9 cellular contexts compared by ENCODE assay signal in genomic region chr5:87410941-87411340, GRCh38. TPM values are rescaled to one million over a fixed set of nuclear protein-coding genes. Genes with fewer than 3 reads are reported as not detected.
DNase-seq lines count a peak whose midpoint lies in the region; ATAC-seq and TF ChIP-seq lines count a peak whose summit lies in the region.
"Had no signal": no experiment of that assay in that cellular context is flagged by ENCODE, and none has a peak within 500 bp of the region (broad histone marks: within the 10 kb centered on the region; RNA-seq: fewer than 3 reads in every experiment).

No MANE protein-coding gene starts in this region.

- no peaks in the 10 kb centered on the region for H4K20me1 ChIP-seq in neural cell (ENCODE audit: insufficient read depth)

- TF ChIP-seq RAD21 in neural cell (conservative IDR thresholded peaks at IDR 0.05): no peak

- H3K9me2 ChIP-seq in neural cell (ENCODE audit: insufficient read depth, low read length): no peaks in the 10 kb centered on the region

- intact Hi-C loops in Calu3 (cut with micrococcal nuclease; ENCODE audit: unreplicated experiment): no loop called here

- no TSS peak for BruUV-seq in Calu3 (replicated peaks; lab: Mats Ljungman, UMichigan)

- CTCF ChIA-PET in Calu3 (lab: Charles Lee): no interaction called here

- H3F3A ChIP-seq in neural cell (ENCODE audit: insufficient read depth, low read length, poor library complexity, severe bottlenecking): no peaks in the 10 kb centered on the region

- H3K4me3 Mint-ChIP-seq in Calu3 (ENCODE audit: low read depth, unreplicated experiment) (peak overlapping the region; percentile 89), chondrocyte (ENCODE audit: unreplicated experiment) (peak overlapping the region; percentile 88)

- no peak overlapping the region for H3K9ac ChIP-seq in neural cell (ENCODE audit: low read length)

- H3K27me3 Mint-ChIP-seq in Calu3 (ENCODE audit: unreplicated experiment) (no peaks in the 10 kb centered on the region), chondrocyte (ENCODE audit: low read depth) (no peaks in the 10 kb centered on the region)

- peak overlapping the region; percentile 74 for H3K27ac Mint-ChIP-seq in Calu3 (ENCODE audit: unreplicated experiment)
- peak overlapping the region; percentile 64 for H3K27ac Mint-ChIP-seq in chondrocyte (ENCODE audit: unreplicated experiment)

- no peaks in the 10 kb centered on the region for H3K9me3 Mint-ChIP-seq in Calu3 (ENCODE audit: low read depth, unreplicated experiment)
- no peaks in the 10 kb centered on the region for H3K9me3 Mint-ChIP-seq in chondrocyte (ENCODE audit: low read depth)

- TF ChIP-seq EP300 in neural cell (conservative IDR thresholded peaks at IDR 0.05; ENCODE audit: poor library complexity, severe bottlenecking): no peak

- DNase-seq in Calu3 (no peak), MG63 (no peak), chondrocyte (ENCODE audit: low spot score) (no peak), DMS 273 (lab: John Stamatoyannopoulos, UW; ENCODE audit: unreplicated experiment) (no peak), foreskin melanocyte (no peak)
- DNase-seq in stimulated activated CD4-positive, alpha-beta T cell treated with anti-CD3 and anti-CD28 coated beads, Interleukin-15, amount 100 ng/mL, for 24 hours: no peak
- DNase-seq: hypothalamus had no signal

- no peaks in the 10 kb centered on the region for H3K9me3 ChIP-seq in MG63
- no peaks in the 10 kb centered on the region for H3K9me3 ChIP-seq in neural cell (ENCODE audit: low read length)

- peaks cover 41% of the 10 kb centered on the region for H3K4me1 Mint-ChIP-seq in Calu3 (ENCODE audit: low read depth, unreplicated experiment)
- peaks cover 24% of the 10 kb centered on the region for H3K4me1 Mint-ChIP-seq in chondrocyte (ENCODE audit: low read depth)

- TF ChIP-seq CTCF in Calu3 (IDR thresholded peaks at IDR 0.05; ENCODE audit: unreplicated experiment): no peak
- no peak for TF ChIP-seq CTCF in chondrocyte (IDR thresholded peaks at IDR 0.05)
- no peak for TF ChIP-seq CTCF in neural cell (IDR thresholded peaks at IDR 0.05; ENCODE audit: poor library complexity, severe bottlenecking)

- H2AFZ ChIP-seq in neural cell (ENCODE audit: low read depth, low read length): no peak overlapping the region

- peak overlapping the region; percentile 93 for H3K4me2 ChIP-seq in neural cell (ENCODE audit: low read length)

- H3K27ac ChIP-seq in neural cell (ENCODE audit: low read length): no peak overlapping the region

- no peak for ATAC-seq in GM21381 (IDR thresholded peaks at IDR 0.05; ENCODE audit: unreplicated experiment)

- H3K79me2 ChIP-seq in neural cell (replicated peaks; ENCODE audit: insufficient read depth, low read length): peaks cover 52% of the 10 kb centered on the region

- no peaks in the 10 kb centered on the region for H3K27me3 ChIP-seq in MG63
- no peaks in the 10 kb centered on the region for H3K27me3 ChIP-seq in neural cell (ENCODE audit: insufficient read depth, low read depth, low read length)

- H3K4me3 ChIP-seq in MG63 (peak overlapping the region; percentile 78), neural cell (ENCODE audit: low read length) (peak overlapping the region; percentile 84)

- H3K36me3 Mint-ChIP-seq in Calu3 (ENCODE audit: insufficient read depth, unreplicated experiment): peaks cover 53% of the 10 kb centered on the region
- peaks cover 19% of the 10 kb centered on the region for H3K36me3 Mint-ChIP-seq in chondrocyte (ENCODE audit: low read depth)

- H3K36me3 ChIP-seq in MG63: peaks cover 49% of the 10 kb centered on the region
- H3K36me3 ChIP-seq in neural cell (ENCODE audit: insufficient read depth, low read length): peaks cover 6% of the 10 kb centered on the region

TF ChIP-seq in neural cell, 6 proteins besides CTCF, POLR2A, EP300 and RAD21:
- TF ChIP-seq POLR2AphosphoS5 (IDR thresholded peaks at IDR 0.05) (no peak), REST (IDR thresholded peaks at IDR 0.05; ENCODE audit: borderline replicate concordance) (no peak), MXI1 (conservative IDR thresholded peaks at IDR 0.05; ENCODE audit: poor library complexity, severe bottlenecking) (no peak), SMC3 (conservative IDR thresholded peaks at IDR 0.05; ENCODE audit: poor library complexity) (no peak), TAF1 (IDR thresholded peaks at IDR 0.05; ENCODE audit: low read depth) (no peak), EZH2 (IDR thresholded peaks at IDR 0.05; ENCODE audit: borderline replicate concordance, insufficient read depth, low read length, poor library complexity, severe bottlenecking) (no peak)

RNA-seq across cellular contexts. Expression of gene CCNH, which starts 1.8 kb away (rescaled TPM):
- total RNA-seq in Calu3 (2022) (48.2 and 50.1 TPM in 2 replicates), chondrocyte (23.1 to 30.3 TPM (median 25.3 TPM) in 3 replicates)
- total RNA-seq in MG63 (2014; rRNA removed; shearing (Covaris generic); ENCODE audit: low replicate concordance): 63.4 and 69.1 TPM in 2 replicates
- 113 and 127 TPM in 2 replicates for polyA plus RNA-seq in neural cell
- polyA minus RNA-seq in neural cell: 257 and 304 TPM in 2 replicates
